In the genomic region with DNA sequence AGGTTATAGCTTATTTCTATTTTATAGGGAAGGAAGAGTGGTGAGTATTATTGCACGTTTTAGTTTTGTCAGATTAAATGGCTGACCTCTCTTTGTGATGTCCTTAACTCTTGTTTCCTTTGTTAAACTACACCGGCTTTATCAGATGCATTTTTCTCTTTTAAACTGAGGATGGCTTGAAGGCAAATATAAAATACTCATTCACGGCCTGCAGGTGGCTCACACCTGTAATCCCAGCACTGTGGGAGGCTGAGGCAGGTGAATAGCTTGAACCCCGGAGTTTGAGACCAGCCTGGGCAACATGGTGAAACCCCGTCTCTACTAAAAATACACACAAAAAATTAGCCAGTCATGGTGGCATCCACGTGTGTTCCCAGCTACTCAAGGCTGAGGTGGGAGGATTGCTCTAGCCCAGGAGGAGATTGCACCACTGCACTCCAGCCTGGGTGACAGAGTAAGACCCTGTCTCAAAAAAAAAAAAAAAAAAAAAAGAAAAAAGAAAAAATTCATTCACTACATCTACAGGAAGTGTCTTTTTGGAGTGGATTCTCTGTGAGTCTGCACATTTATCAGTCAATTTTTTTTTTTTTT, we compare ENCODE assay signal across 2 cellular contexts.
TF ChIP-seq lines count a peak whose summit lies in the region.

No MANE protein-coding gene starts in this region.

TF ChIP-seq in HEK293, 187 proteins besides CTCF, POLR2A, EP300 and RAD21 (continued from another document):
- TF ChIP-seq PRDM10 (tag by site-specific recombination; IDR thresholded peaks at IDR 0.05), result 0 out of 2 replicates have a peak, but pooled peaks have one; percentile 15

TF ChIP-seq in WTC11, 78 proteins besides CTCF, POLR2A, EP300 and RAD21 (continued from another document):
- TF ChIP-seq ELF4 (CRISPR knock-in tag; IDR thresholded peaks at IDR 0.05; ENCODE audit: low read depth) (no peak), GABPB1 (CRISPR knock-in tag; IDR thresholded peaks at IDR 0.05) (no peak), RORB (CRISPR knock-in tag; IDR thresholded peaks at IDR 0.05) (no peak), ZNF138 (CRISPR knock-in tag; conservative IDR thresholded peaks at IDR 0.05) (no peak), IRF2 (CRISPR knock-in tag; IDR thresholded peaks at IDR 0.05; ENCODE audit: borderline replicate concordance, low read depth) (no peak), CBFB (CRISPR knock-in tag; IDR thresholded peaks at IDR 0.05; ENCODE audit: low read depth) (no peak)
- TF ChIP-seq, protein P1, sequence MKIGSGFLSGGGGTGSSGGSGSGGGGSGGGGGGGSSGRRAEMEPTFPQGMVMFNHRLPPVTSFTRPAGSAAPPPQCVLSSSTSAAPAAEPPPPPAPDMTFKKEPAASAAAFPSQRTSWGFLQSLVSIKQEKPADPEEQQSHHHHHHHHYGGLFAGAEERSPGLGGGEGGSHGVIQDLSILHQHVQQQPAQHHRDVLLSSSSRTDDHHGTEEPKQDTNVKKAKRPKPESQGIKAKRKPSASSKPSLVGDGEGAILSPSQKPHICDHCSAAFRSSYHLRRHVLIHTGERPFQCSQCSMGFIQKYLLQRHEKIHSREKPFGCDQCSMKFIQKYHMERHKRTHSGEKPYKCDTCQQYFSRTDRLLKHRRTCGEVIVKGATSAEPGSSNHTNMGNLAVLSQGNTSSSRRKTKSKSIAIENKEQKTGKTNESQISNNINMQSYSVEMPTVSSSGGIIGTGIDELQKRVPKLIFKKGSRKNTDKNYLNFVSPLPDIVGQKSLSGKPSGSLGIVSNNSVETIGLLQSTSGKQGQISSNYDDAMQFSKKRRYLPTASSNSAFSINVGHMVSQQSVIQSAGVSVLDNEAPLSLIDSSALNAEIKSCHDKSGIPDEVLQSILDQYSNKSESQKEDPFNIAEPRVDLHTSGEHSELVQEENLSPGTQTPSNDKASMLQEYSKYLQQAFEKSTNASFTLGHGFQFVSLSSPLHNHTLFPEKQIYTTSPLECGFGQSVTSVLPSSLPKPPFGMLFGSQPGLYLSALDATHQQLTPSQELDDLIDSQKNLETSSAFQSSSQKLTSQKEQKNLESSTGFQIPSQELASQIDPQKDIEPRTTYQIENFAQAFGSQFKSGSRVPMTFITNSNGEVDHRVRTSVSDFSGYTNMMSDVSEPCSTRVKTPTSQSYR (CRISPR knock-in tag; IDR thresholded peaks at IDR 0.05), result no peak
TF ChIP-seq in WTC11: peak in this region for 0.
